In the genomic region with DNA sequence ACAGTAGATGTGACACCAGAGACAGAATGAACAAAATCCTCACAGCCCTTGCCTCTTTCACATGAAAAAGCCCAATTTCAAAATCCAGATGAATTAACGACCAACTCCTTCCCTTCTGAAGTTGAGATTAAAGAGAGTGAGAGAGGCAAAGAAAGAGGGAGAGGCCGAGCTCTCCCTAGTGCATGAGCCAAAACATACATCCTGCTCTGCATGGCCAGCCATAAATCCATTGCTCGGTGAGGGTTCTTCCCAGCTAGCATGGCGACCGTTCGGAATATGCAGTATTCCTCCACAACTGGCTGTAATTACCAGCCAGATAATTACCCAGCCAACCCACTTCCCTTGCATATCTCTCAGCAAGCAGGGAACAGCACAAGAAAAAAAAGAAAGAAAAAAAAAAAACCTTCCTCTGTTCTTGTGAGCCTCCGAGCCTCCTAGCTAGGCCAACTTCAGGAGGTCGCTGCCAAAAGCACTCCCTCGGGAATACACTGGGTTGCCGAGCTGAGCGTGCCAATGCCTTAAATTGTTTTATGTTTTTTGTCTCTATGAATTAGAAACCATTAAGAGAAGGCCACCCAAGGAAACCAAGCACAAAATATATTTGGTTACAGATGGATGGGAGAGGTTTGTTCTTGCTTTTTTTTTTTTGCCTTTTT, we compare ENCODE assay signal across 14 cellular contexts.
DNase-seq lines count a peak whose midpoint lies in the region; ATAC-seq and TF ChIP-seq lines count a peak whose summit lies in the region.
"Had no signal": no experiment of that assay in that cellular context is flagged by ENCODE, and none has a peak within 500 bp of the region (broad histone marks: within the 10 kb centered on the region; RNA-seq: fewer than 3 reads in every experiment).

No MANE protein-coding gene starts in this region.

- TF ChIP-seq CTCF in fibroblast of villous mesenchyme (IDR thresholded peaks at IDR 0.05; ENCODE audit: insufficient read depth, low read depth, low read length) = no peak

- H3K36me3 Mint-ChIP-seq in activated CD4-positive, alpha-beta T cell treated with anti-CD3 and anti-CD28 coated beads, Interleukin-2, amount 10 ng/mL, durations not matched to agents 24 days and 14 days (ENCODE audit: low read depth) = no peaks in the 10 kb centered on the region

- H3K9me3 Mint-ChIP-seq in activated CD4-positive, alpha-beta T cell treated with anti-CD3 and anti-CD28 coated beads, Interleukin-2, amount 10 ng/mL, durations not matched to agents 24 days and 14 days = no peaks in the 10 kb centered on the region

- H3K4me1 Mint-ChIP-seq in activated CD4-positive, alpha-beta T cell treated with anti-CD3 and anti-CD28 coated beads, Interleukin-2, amount 10 ng/mL, durations not matched to agents 24 days and 14 days = no peaks in the 10 kb centered on the region
- H3K4me1 Mint-ChIP-seq: H9 had no signal

- H3K4me3 ChIP-seq in fibroblast of villous mesenchyme (ENCODE audit: low read depth, low read length) = no peak overlapping the region

- no peak overlapping the region for H3K27ac Mint-ChIP-seq in activated CD4-positive, alpha-beta T cell treated with anti-CD3 and anti-CD28 coated beads, Interleukin-2, amount 10 ng/mL, durations not matched to agents 24 days and 14 days
- H3K27ac Mint-ChIP-seq: activated T-cell treated with anti-CD3 and anti-CD28 coated beads, Interleukin-2, amount 50 U/mL, for 24 hours; H9; progenitor cell of endocrine pancreas had no signal

- H3K4me3 Mint-ChIP-seq in activated CD4-positive, alpha-beta T cell treated with anti-CD3 and anti-CD28 coated beads, Interleukin-2, amount 10 ng/mL, durations not matched to agents 24 days and 14 days = no peak overlapping the region
- H3K4me3 Mint-ChIP-seq: activated T-cell treated with anti-CD3 and anti-CD28 coated beads, Interleukin-2, amount 50 U/mL, for 24 hours; H9 had no signal

- intact Hi-C loops in sciatic nerve (cut with DNase I) = no loop called here
- intact Hi-C loops in activated CD4-positive, alpha-beta T cell treated with anti-CD3 and anti-CD28 coated beads, Interleukin-2, amount 10 ng/mL, durations not matched to agents 24 days and 14 days (cut with micrococcal nuclease) = no loop called here

- peak; percentile 87 for ATAC-seq in sciatic nerve
- ATAC-seq: activated CD4-positive, CD25-positive, alpha-beta regulatory T cell treated with anti-CD3 and anti-CD28 coated beads, Interleukin-2, amount 50 U/mL, for 24 hours; Panc1 had no signal

- H3K27me3 Mint-ChIP-seq in activated CD4-positive, alpha-beta T cell treated with anti-CD3 and anti-CD28 coated beads, Interleukin-2, amount 10 ng/mL, durations not matched to agents 24 days and 14 days = no peaks in the 10 kb centered on the region
- H3K27me3 Mint-ChIP-seq: activated T-cell treated with anti-CD3 and anti-CD28 coated beads, Interleukin-2, amount 50 U/mL, for 24 hours had no signal

- DNase-seq in DMS79 (lab: John Stamatoyannopoulos, UW) (peak; percentile 88), NCI-H1105 (lab: John Stamatoyannopoulos, UW) (peak; percentile 73), fibroblast of villous mesenchyme (ENCODE audit: low read depth) (peak; percentile 7), sciatic nerve (ENCODE audit: low spot score) (peak; percentile 85), OCI-M2 (lab: John Stamatoyannopoulos, UW; ENCODE audit: unreplicated experiment) (no peak), GM19238 (ENCODE audit: insufficient read length, low spot score) (no peak)
- DNase-seq in activated CD8-positive, alpha-beta memory T cell treated with anti-CD3 and anti-CD28 coated beads, Interleukin-2, amount 50 U/mL, for 48 hours = no peak
- no peak for DNase-seq in activated CD4-positive, alpha-beta T cell treated with anti-CD3 and anti-CD28 coated beads, Interleukin-2, amount 10 ng/mL, durations not matched to agents 24 days and 14 days
- DNase-seq: activated T-cell treated with anti-CD3 and anti-CD28 coated beads, Interleukin-2, amount 50 U/mL, for 24 hours; foreskin melanocyte; H9 had no signal

Comparison
In these comparisons a context has a peak if more than half of its experiments do, and no peak if none do; other contexts are left out.
1. DNase-seq: peak in DMS79 (single experiment), NCI-H1105 (single experiment), fibroblast of villous mesenchyme (single experiment) and sciatic nerve (single experiment); none in activated CD8-positive, alpha-beta memory T cell treated with anti-CD3 and anti-CD28 coated beads, Interleukin-2, amount 50 U/mL, for 48 hours (single experiment), OCI-M2 (single experiment), activated CD4-positive, alpha-beta T cell treated with anti-CD3 and anti-CD28 coated beads, Interleukin-2, amount 10 ng/mL, durations not matched to agents 24 days and 14 days (single experiment) and GM19238 (single experiment).